27 cellular contexts compared by ENCODE assay signal in genomic region chr1:227913446-227913968, GRCh38. TPM values are rescaled to one million over a fixed set of nuclear protein-coding genes. Genes with fewer than 3 reads are reported as not detected.
A peak's percentile ranks its signal among the peaks of the same experiment; 100 is the strongest.
DNase-seq lines count a peak whose midpoint lies in the region; FAIRE-seq and TF ChIP-seq lines count a peak whose summit lies in the region.
"Had no signal": no experiment of that assay in that cellular context is flagged by ENCODE, and none has a peak within 500 bp of the region (broad histone marks: within the 10 kb centered on the region; RNA-seq: fewer than 3 reads in every experiment).

No MANE protein-coding gene starts in this region.

- H4K91ac ChIP-seq in H9 (ENCODE audit: insufficient read length, low read depth, low read length) = no peak overlapping the region

- no peak for TF ChIP-seq CTCF in H9 (conservative IDR thresholded peaks at IDR 0.05)
- no peak for TF ChIP-seq CTCF in endodermal cell (conservative IDR thresholded peaks at IDR 0.05)
- no peak for TF ChIP-seq CTCF in neural progenitor cell (IDR thresholded peaks at IDR 0.05)

- H3K27me3 ChIP-seq in H9 (ENCODE audit: insufficient read depth, low read length) = no peaks in the 10 kb centered on the region
- H3K27me3 ChIP-seq in endodermal cell (ENCODE audit: control insufficient read depth, insufficient read depth, low read length, poor library complexity, severe bottlenecking) = no peaks in the 10 kb centered on the region
- H3K27me3 ChIP-seq in neural progenitor cell = no peaks in the 10 kb centered on the region
- H3K27me3 ChIP-seq: BLaER1 treated with 17β-estradiol and CSF1 and Interleukin-3, amounts not matched to agents 10 nM and 100 nM; colonic mucosa had no signal

- no peak overlapping the region for H3K56ac ChIP-seq in H9 (ENCODE audit: insufficient read length, low read depth, low read length)

- no peak overlapping the region for H2BK20ac ChIP-seq in H9 (ENCODE audit: low read depth, low read length, poor library complexity, severe bottlenecking)

- no peak overlapping the region for H3K9ac ChIP-seq in H9 (ENCODE audit: extremely low read depth, insufficient read length, low read length)
- no peak overlapping the region for H3K9ac ChIP-seq in endodermal cell (ENCODE audit: extremely low read depth, low read length, poor library complexity, severe bottlenecking)
- H3K9ac ChIP-seq in neural progenitor cell = no peak overlapping the region
- H3K9ac ChIP-seq: BLaER1 treated with 17β-estradiol and CSF1 and Interleukin-3, amounts not matched to agents 10 nM and 100 nM; GM23248 had no signal

- no peaks in the 10 kb centered on the region for H3K23me2 ChIP-seq in H9 (ENCODE audit: insufficient read length, low read depth, low read length, poor library complexity, severe bottlenecking)

- DNase-seq in 8988T = peak; percentile 14
- DNase-seq in H9 = no peak
- no peak for DNase-seq in endodermal cell
- DNase-seq in neural progenitor cell (ENCODE audit: low spot score) = peak; percentile 57
- no peak for DNase-seq in activated CD8-positive, alpha-beta memory T cell treated with anti-CD3 and anti-CD28 coated beads, Interleukin-2, amount 50 U/mL, for 48 hours
- DNase-seq in GM19239 (ENCODE audit: insufficient read length, low spot score) = no peak
- DNase-seq in activated T-cell treated with anti-CD3 and anti-CD28 coated beads for 4 hours = no peak
- DNase-seq: activated CD4-positive, alpha-beta T cell treated with anti-CD3 and anti-CD28 coated beads, Interleukin-2, amount 50 U/mL, for 48 hours; activated CD4-positive, CD25-positive, alpha-beta regulatory T cell treated with anti-CD3 and anti-CD28 coated beads, Interleukin-2, amount 50 U/mL, for 72 hours; activated naive CD4-positive, alpha-beta T cell; activated naive CD8-positive, alpha-beta T cell treated with anti-CD3 and anti-CD28 coated beads, Interleukin-2, amount 50 U/mL, for 24 hours; colonic mucosa; DMS79; effector memory CD4-positive, alpha-beta T cell; erythroblast; GM23248; left ventricle myocardium superior; T-helper 17 cell had no signal

- H3K36me3 Mint-ChIP-seq in H9 (ENCODE audit: insufficient read depth in 1 of 3, low read depth in 3 of 3) = no peaks in the 10 kb centered on the region
- no peaks in the 10 kb centered on the region for H3K36me3 Mint-ChIP-seq in endodermal cell (ENCODE audit: low read depth)
- peaks cover 2% of the 10 kb centered on the region for H3K36me3 Mint-ChIP-seq in neural progenitor cell
- H3K36me3 Mint-ChIP-seq: mesothelial cell of epicardium had no signal

- no peak overlapping the region for H3K4me2 ChIP-seq in H9 (ENCODE audit: insufficient read depth, insufficient read length, low read length)
- peak overlapping the region; percentile 50 for H3K4me2 ChIP-seq in neural progenitor cell

- 0 out of 2 replicates have a peak overlapping the region, but pooled peaks have one; percentile 10 for H3K14ac ChIP-seq in H9 (ENCODE audit: insufficient read depth, low read length)

- no peak overlapping the region for H2BK12ac ChIP-seq in H9 (ENCODE audit: insufficient read length, low read depth, low read length)

- no peaks in the 10 kb centered on the region for H3K36me3 ChIP-seq in endodermal cell (ENCODE audit: control insufficient read depth, insufficient read depth, low read length)
- no peaks in the 10 kb centered on the region for H3K36me3 ChIP-seq in neural progenitor cell
- H3K36me3 ChIP-seq: BLaER1 treated with 17β-estradiol and CSF1 and Interleukin-3, amounts not matched to agents 10 nM and 100 nM; colonic mucosa; thoracic aorta had no signal

- H3K27me3 Mint-ChIP-seq in H9 (ENCODE audit: low read depth) (no peaks in the 10 kb centered on the region; the same call in 1 of the 2 replicates), endodermal cell (ENCODE audit: insufficient read depth) (no peaks in the 10 kb centered on the region), neural progenitor cell (ENCODE audit: insufficient read depth, low read depth) (peaks cover 13% of the 10 kb centered on the region)
- H3K27me3 Mint-ChIP-seq: activated naive CD8-positive, alpha-beta T cell treated with anti-CD3 and anti-CD28 coated beads, Interleukin-2, amount 50 U/mL, for 24 hours; stimulated activated naive CD8-positive, alpha-beta T cell treated with anti-CD3 and anti-CD28 coated beads, Interleukin-15, Interleukin-2, amounts not matched to agents 100 ng/mL and 50 ng/mL, for 24 hours; T-helper 17 cell had no signal

- H2BK15ac ChIP-seq in H9 (ENCODE audit: low read depth, low read length) = no peak overlapping the region

- H3K4me3 ChIP-seq in endodermal cell (ENCODE audit: low read length) = no peak overlapping the region
- H3K4me3 ChIP-seq in neural progenitor cell = no peak overlapping the region
- H3K4me3 ChIP-seq: BLaER1 treated with 17β-estradiol and CSF1 and Interleukin-3, amounts not matched to agents 10 nM and 100 nM; colonic mucosa; GM23248; skin epidermis; thoracic aorta had no signal

- H3F3A ChIP-seq in neural progenitor cell (ENCODE audit: low read depth) = peaks cover 16% of the 10 kb centered on the region

- H3K9me3 ChIP-seq in H9 (ENCODE audit: control insufficient read depth, low read depth, low read length) (no peaks in the 10 kb centered on the region), endodermal cell (ENCODE audit: control insufficient read depth, low read length) (no peaks in the 10 kb centered on the region), neural progenitor cell (ENCODE audit: low read depth) (no peaks in the 10 kb centered on the region)
- H3K9me3 ChIP-seq: colonic mucosa, thoracic aorta had no signal

- H3K4me1 Mint-ChIP-seq in H9 (peaks cover 35 to 54% of the 10 kb centered on the region in 2 experiments), endodermal cell (peaks cover 12% of the 10 kb centered on the region), neural progenitor cell (peaks cover 69% of the 10 kb centered on the region)
- H3K4me1 Mint-ChIP-seq: activated naive CD8-positive, alpha-beta T cell treated with anti-CD3 and anti-CD28 coated beads, Interleukin-2, amount 50 U/mL, for 24 hours had no signal

- H2AK5ac ChIP-seq in H9 (ENCODE audit: insufficient read length, low read length) = no peak overlapping the region

- no peak overlapping the region for H2AFZ ChIP-seq in H9 (ENCODE audit: low read length)
- H2AFZ ChIP-seq in neural progenitor cell (replicated peaks) = peak overlapping the region; percentile 15
- H2AFZ ChIP-seq: GM23248 had no signal

- H3K23ac ChIP-seq in H9 (ENCODE audit: insufficient read length, low read depth, low read length) = no peak overlapping the region

- no peak overlapping the region for H4K5ac ChIP-seq in H9 (ENCODE audit: insufficient read length, low read depth, low read length)

- no CpG with 5 or more reads among the region's 10 CpGs for WGBS in H9 (ENCODE audit: extremely low coverage, insufficient read length, low lambda C conversion rate)
- 66% methylated on average over 6 to 10 of the region's 10 CpGs for WGBS in endodermal cell (ENCODE audit: insufficient coverage in 1 of 2, insufficient read length in 1 of 2), 2 experiments

- no peak overlapping the region for H3K18ac ChIP-seq in H9 (ENCODE audit: insufficient read length, low read depth, low read length)

- no peak overlapping the region for H3K4ac ChIP-seq in H9 (ENCODE audit: low read depth, low read length)

- H2BK120ac ChIP-seq in H9 (ENCODE audit: low read depth, low read length, poor library complexity, severe bottlenecking) = no peak overlapping the region

- no peak overlapping the region for H3K27ac ChIP-seq in H9 (ENCODE audit: insufficient read length, low read depth, low read length)
- H3K27ac ChIP-seq in endodermal cell (ENCODE audit: low read depth, low read length) = peak overlapping the region; percentile 84
- H3K27ac ChIP-seq in neural progenitor cell = no peak overlapping the region
- H3K27ac ChIP-seq: BLaER1 treated with 17β-estradiol and CSF1 and Interleukin-3, amounts not matched to agents 10 nM and 100 nM; colonic mucosa; GM23248; skin epidermis; thoracic aorta had no signal

- H3K4me1 ChIP-seq in H9 (ENCODE audit: insufficient read depth, low read length) (peaks cover 7% of the 10 kb centered on the region), endodermal cell (ENCODE audit: control insufficient read depth, insufficient read depth, low read length) (peaks cover 8% of the 10 kb centered on the region), neural progenitor cell (peaks cover 52% of the 10 kb centered on the region)
- H3K4me1 ChIP-seq: colonic mucosa had no signal

- H3K79me1 ChIP-seq in H9 (ENCODE audit: insufficient read depth, low read depth, low read length, poor library complexity, severe bottlenecking) = no peaks in the 10 kb centered on the region

- no peak overlapping the region for H3T11ph ChIP-seq in H9 (ENCODE audit: low read length)

- H3K79me2 ChIP-seq in H9 (ENCODE audit: insufficient read depth, low read length) (no peaks in the 10 kb centered on the region), neural progenitor cell (ENCODE audit: low read depth) (no peaks in the 10 kb centered on the region)

- H4K8ac ChIP-seq in H9 (replicated peaks; ENCODE audit: insufficient read length, low read depth, low read length) = no peak overlapping the region

- FAIRE-seq in GM19239 (lab: Jason Lieb, UNC) = no peak
- FAIRE-seq: astrocyte, G401.6, islet of Langerhans, TTC549 had no signal

- H3K27ac Mint-ChIP-seq in H9 (no peak overlapping the region), endodermal cell (no peak overlapping the region), neural progenitor cell (peak overlapping the region; percentile 98)
- H3K27ac Mint-ChIP-seq: activated naive CD8-positive, alpha-beta T cell treated with anti-CD3 and anti-CD28 coated beads, Interleukin-2, amount 50 U/mL, for 24 hours; stimulated activated naive CD8-positive, alpha-beta T cell treated with anti-CD3 and anti-CD28 coated beads, Interleukin-15, Interleukin-2, amounts not matched to agents 100 ng/mL and 50 ng/mL, for 24 hours had no signal

- H3K9me3 Mint-ChIP-seq in H9 (no peaks in the 10 kb centered on the region), endodermal cell (no peaks in the 10 kb centered on the region), neural progenitor cell (no peaks in the 10 kb centered on the region)
- H3K9me3 Mint-ChIP-seq: activated naive CD8-positive, alpha-beta T cell treated with anti-CD3 and anti-CD28 coated beads, Interleukin-2, amount 50 U/mL, for 24 hours; mesothelial cell of epicardium; stimulated activated naive CD8-positive, alpha-beta T cell treated with anti-CD3 and anti-CD28 coated beads, Interleukin-15, Interleukin-2, amounts not matched to agents 100 ng/mL and 50 ng/mL, for 24 hours had no signal

- H2BK5ac ChIP-seq in H9 (ENCODE audit: insufficient read length, low read length) = no peak overlapping the region

- H3K4me3 Mint-ChIP-seq in H9 (no peak overlapping the region), endodermal cell (no peak overlapping the region), neural progenitor cell (no peak overlapping the region)
- H3K4me3 Mint-ChIP-seq: activated naive CD8-positive, alpha-beta T cell treated with anti-CD3 and anti-CD28 coated beads, Interleukin-2, amount 50 U/mL, for 24 hours; mesothelial cell of epicardium; stimulated activated naive CD8-positive, alpha-beta T cell treated with anti-CD3 and anti-CD28 coated beads, Interleukin-15, Interleukin-2, amounts not matched to agents 100 ng/mL and 50 ng/mL, for 24 hours; T-helper 17 cell had no signal

- H4K20me1 ChIP-seq in H9 (ENCODE audit: control insufficient read depth, insufficient read depth, insufficient read length) (no peaks in the 10 kb centered on the region), neural progenitor cell (ENCODE audit: low read depth) (no peaks in the 10 kb centered on the region)
- H4K20me1 ChIP-seq: BLaER1 treated with 17β-estradiol and CSF1 and Interleukin-3, amounts not matched to agents 10 nM and 100 nM had no signal

RNA-seq across cellular contexts. Expression of gene WNT9A, which starts 34.2 kb away (rescaled TPM):
- total RNA-seq in H9 (2021) = 0.66 and 0.77 TPM in 2 replicates
- 1 to 10 TPM; 1.2 to 1.7 TPM for total RNA-seq in endodermal cell
- 4.7 TPM for polyA plus RNA-seq in endodermal cell (2013, experiment 1 of 2)
- polyA plus RNA-seq in endodermal cell (2013, experiment 2 of 2) = 5.5 TPM
- total RNA-seq in neural progenitor cell (ENCODE audit: low replicate concordance) = 1.4 and 2.7 TPM in 2 replicates

Comparison
In these comparisons a context has a peak if more than half of its experiments do, and no peak if none do; other contexts are left out.
1. DNase-seq: peak in 8988T (single experiment) and neural progenitor cell (single experiment); none in H9 (single experiment), endodermal cell (single experiment), activated CD8-positive, alpha-beta memory T cell treated with anti-CD3 and anti-CD28 coated beads, Interleukin-2, amount 50 U/mL, for 48 hours (single experiment), GM19239 (single experiment) and activated T-cell treated with anti-CD3 and anti-CD28 coated beads for 4 hours (single experiment).